8 cellular contexts compared by ENCODE assay signal in the genomic region with DNA sequence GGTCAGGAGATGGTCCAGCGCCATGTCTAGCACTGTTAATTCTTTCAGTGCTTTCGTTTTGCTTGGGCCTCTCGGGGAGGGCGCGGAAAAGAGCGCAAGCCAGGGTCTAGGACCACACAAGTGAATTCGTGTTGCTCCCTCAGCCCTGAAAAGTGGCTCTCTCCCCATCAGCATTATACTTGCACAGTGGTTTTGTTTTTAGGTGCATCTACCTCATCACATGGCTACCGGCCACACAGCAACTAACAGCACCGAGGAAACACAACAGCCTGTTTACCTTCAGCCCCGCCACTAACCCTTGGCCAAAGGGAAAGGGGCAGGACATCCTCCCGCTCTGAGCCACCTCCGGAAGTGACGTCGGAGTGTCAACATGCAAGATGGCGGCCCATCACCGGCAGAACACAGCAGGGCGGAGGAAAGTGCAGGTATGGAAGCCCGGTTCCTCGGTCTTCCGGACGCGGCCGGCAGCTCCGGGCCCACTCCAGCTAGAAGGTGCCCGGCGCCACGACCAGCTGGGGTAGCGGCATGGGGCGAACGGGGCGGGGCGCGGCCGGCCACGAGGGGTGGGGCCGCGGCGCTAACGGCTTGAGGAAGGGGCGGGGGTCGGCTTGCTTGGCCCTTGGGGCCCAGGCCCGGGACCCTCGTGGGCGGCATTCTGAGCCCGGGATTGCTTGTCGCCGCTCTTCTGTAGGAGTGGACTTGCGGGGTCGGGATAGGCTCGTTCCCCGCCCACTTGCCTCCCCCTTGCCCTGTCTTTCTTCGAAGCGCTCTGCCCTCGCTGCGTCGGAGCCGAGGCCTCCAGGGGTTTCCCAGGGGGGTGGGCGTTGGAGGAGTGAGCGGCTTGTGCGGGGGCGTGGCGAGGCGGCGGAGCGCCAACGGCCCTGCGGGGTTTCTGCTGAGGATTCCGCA. TPM values are rescaled to one million over a fixed set of nuclear protein-coding genes. Genes with fewer than 3 reads are reported as not detected.
DNase-seq lines count a peak whose midpoint lies in the region; ATAC-seq and FAIRE-seq lines count a peak whose summit lies in the region.

Gene SCN11A, minus strand, starts transcription at position 296 of the 909 bp plus-strand sequence. CDS start 101,582 bp downstream, outside the sequence.
Gene WDR48, plus strand, starts transcription at position 368 of the 909 bp plus-strand sequence. Its CDS starts 10 bp downstream, at position 378.

- peak; percentile 99 for ATAC-seq in GM21390 (IDR thresholded peaks at IDR 0.05; ENCODE audit: unreplicated experiment)

- FAIRE-seq in endometrium (lab: Jason Lieb, UNC): peak; percentile 50

- peak; percentile 77 for DNase-seq in Caki2 (ENCODE audit: low read depth)
- DNase-seq in HUDEP-2 (lab: John Stamatoyannopoulos, UW; ENCODE audit: unreplicated experiment in 76 of 76): peak; percentile 27 to 92 (median 82)
- peak; percentile 86 for DNase-seq in NOMO-1 treated with dmso at 0.1 percent for 144 hours (lab: John Stamatoyannopoulos, UW; ENCODE audit: unreplicated experiment)
- DNase-seq in activated CD8-positive, alpha-beta memory T cell treated with anti-CD3 and anti-CD28 coated beads, Interleukin-2, amount 50 U/mL, for 24 hours (ENCODE audit: extremely low read depth): peak; percentile 87
- DNase-seq in mesenteric fat pad (ENCODE audit: low spot score): peak; percentile 96
- peak; percentile 90 for DNase-seq in stimulated activated CD8-positive, alpha-beta memory T cell treated with anti-CD3 and anti-CD28 coated beads, Interleukin-15, amount 100 ng/mL, for 1 hour (ENCODE audit: low read depth)

- in situ Hi-C loops in Caki2 (cut with HindIII; ENCODE audit: low pct_unique_long_range_greater_than_20kb, low sequenced_read_pairs): no loop called here

RNA-seq across cellular contexts. Expression of gene SCN11A, which starts in this region (rescaled TPM):
- 0.03 TPM in 2 replicates for total RNA-seq in Caki2 (2014; rRNA removed; shearing (Covaris generic); ENCODE audit: low replicate concordance)
- 0.32 TPM for total RNA-seq in mesenteric fat pad

RNA-seq across cellular contexts. Expression of gene WDR48, which starts in this region (rescaled TPM):
- total RNA-seq in Caki2 (2014; rRNA removed; shearing (Covaris generic); ENCODE audit: low replicate concordance): 17.5 and 18.2 TPM in 2 replicates
- total RNA-seq in mesenteric fat pad: 23.4 TPM

Comparison
In these comparisons a context has a peak if more than half of its experiments do, and no peak if none do; other contexts are left out.
1. Peak in every context shown above with its lines: DNase-seq and ATAC-seq.